In the genomic region with DNA sequence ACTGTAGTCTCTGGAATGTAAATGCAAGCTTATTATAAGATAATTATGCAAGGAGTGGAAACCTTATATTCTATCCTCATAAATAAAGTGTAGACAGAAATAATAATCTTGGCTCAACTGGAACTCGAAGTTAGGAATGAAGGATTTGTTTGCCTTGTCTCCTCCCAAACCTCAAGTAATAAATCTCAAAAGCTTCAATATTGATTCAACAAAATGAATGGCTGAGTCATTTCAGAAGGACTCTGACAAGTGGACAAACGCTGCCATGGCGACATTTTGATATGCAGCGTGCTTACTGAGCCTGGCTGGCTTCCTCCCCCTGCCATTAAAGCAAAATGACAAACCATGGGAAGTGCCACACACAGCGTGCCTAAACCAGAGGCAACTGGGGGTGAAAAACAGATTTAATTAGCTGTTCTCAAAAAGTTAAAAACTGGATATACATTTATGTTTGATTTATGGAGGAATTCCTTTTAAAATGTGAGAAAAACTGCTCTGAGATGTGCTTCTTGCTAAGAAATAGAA, we compare ENCODE assay signal across 8 cellular contexts. TPM values are rescaled to one million over a fixed set of nuclear protein-coding genes. Genes with fewer than 3 reads are reported as not detected.
DNase-seq lines count a peak whose midpoint lies in the region; ATAC-seq, FAIRE-seq and TF ChIP-seq lines count a peak whose summit lies in the region.
"Had no signal": no experiment of that assay in that cellular context is flagged by ENCODE, and none has a peak within 500 bp of the region (broad histone marks: within the 10 kb centered on the region; RNA-seq: fewer than 3 reads in every experiment).

No MANE protein-coding gene starts in this region.

- H3K9ac ChIP-seq in HCT116 (ENCODE audit: low read length) = no peak overlapping the region
- peak overlapping the region in 1 of 2 experiments; percentile 51; a peak in 2 of 4 replicates for H3K9ac ChIP-seq in K562 (ENCODE audit: insufficient read depth in 1 of 2, low read depth in 2 of 2, low read length in 2 of 2)
- H3K9ac ChIP-seq in Karpas-422 (ENCODE audit: low read length) = no peak overlapping the region

- H3K27me3 ChIP-seq in HCT116 (ENCODE audit: insufficient read depth, low read length) (no peaks in the 10 kb centered on the region), K562 (ENCODE audit: control insufficient read depth in 2 of 2, insufficient read depth in 2 of 2, low read length in 2 of 2) (no peaks in the 10 kb centered on the region), Karpas-422 (ENCODE audit: low read length) (no peaks in the 10 kb centered on the region)

- H3K36me3 ChIP-seq in HCT116 (ENCODE audit: control insufficient read depth in 1 of 2, insufficient read depth in 2 of 2, low read length in 2 of 2) (no peaks in the 10 kb centered on the region), K562 (ENCODE audit: control insufficient read depth, insufficient read depth, low read length) (no peaks in the 10 kb centered on the region), Karpas-422 (ENCODE audit: insufficient read depth, low read length) (no peaks in the 10 kb centered on the region)
- H3K36me3 ChIP-seq: neutrophil had no signal

- RAD21 ChIA-PET in HCT116 (lab: Charles Lee; ENCODE audit: low non-redundant PET in 1 of 2, low total read pairs in 2 of 2, uncharacterized antibody in 2 of 2, unreplicated experiment in 2 of 2) = no interaction called here

- H3K9me2 ChIP-seq in HCT116 (ENCODE audit: insufficient read depth) (no peaks in the 10 kb centered on the region), Karpas-422 (replicated peaks; ENCODE audit: insufficient read depth, low read length) (no peaks in the 10 kb centered on the region)

- H3K9me1 ChIP-seq in K562 (ENCODE audit: control insufficient read depth, insufficient read depth, low read length) = no peaks in the 10 kb centered on the region

- H4K20me1 ChIP-seq in HCT116 (ENCODE audit: insufficient read depth) (no peaks in the 10 kb centered on the region), K562 (replicated peaks; ENCODE audit: control insufficient read depth, insufficient read depth, low read length) (no peaks in the 10 kb centered on the region), Karpas-422 (ENCODE audit: insufficient read depth, low read depth, low read length) (no peaks in the 10 kb centered on the region)

- H3K79me2 ChIP-seq in HCT116 (ENCODE audit: insufficient read depth, low read length) (no peaks in the 10 kb centered on the region), K562 (ENCODE audit: control insufficient read depth, insufficient read depth, low read length) (no peaks in the 10 kb centered on the region), Karpas-422 (ENCODE audit: low read length) (no peaks in the 10 kb centered on the region)

- H2AFZ ChIP-seq in HCT116 (ENCODE audit: low read depth, low read length, poor library complexity, severe bottlenecking) (peak overlapping the region; percentile 95), K562 (ENCODE audit: low read depth, low read length) (peak overlapping the region; percentile 86), Karpas-422 (ENCODE audit: low read length) (no peak overlapping the region)

- no peak for TF ChIP-seq CTCF in HCT116 (IDR thresholded peaks at IDR 0.05 in 2 of 3, conservative IDR thresholded peaks at IDR 0.05 in 1 of 3; ENCODE audit: borderline replicate concordance in 1 of 3, insufficient read depth in 1 of 3, low read depth in 2 of 3, low read length in 2 of 3)
- TF ChIP-seq CTCF in K562 (IDR thresholded peaks at IDR 0.05 in 2 of 3, conservative IDR thresholded peaks at IDR 0.05 in 1 of 3; ENCODE audit: insufficient read depth in 2 of 3, low read depth in 1 of 3, low read length in 3 of 3) = no peak

- H3K4me2 ChIP-seq in HCT116 (ENCODE audit: low read length) = peak overlapping the region; percentile 61
- H3K4me2 ChIP-seq in K562 (ENCODE audit: insufficient read depth, low read length) = peak overlapping the region; percentile 49
- no peak overlapping the region for H3K4me2 ChIP-seq in Karpas-422 (ENCODE audit: low read depth, low read length, poor library complexity, severe bottlenecking)

- H3K4me3 ChIP-seq in HCT116 (replicated peaks in 1 of 2; ENCODE audit: low read depth in 1 of 2, low read length in 2 of 2) (peak overlapping the region in 1 of 2 experiments; percentile 30; a peak in 1 of 4 replicates), K562 (no peak overlapping the region), Karpas-422 (ENCODE audit: low read length) (no peak overlapping the region)

- FAIRE-seq in K562 (lab: Jason Lieb, UNC) = peak; percentile 87

- DNase-seq in HCT116 (ENCODE audit: low read depth, low spot score) (peak; percentile 42), NCI-H2029 (lab: John Stamatoyannopoulos, UW) (peak; percentile 96), K562 (ENCODE audit: extremely low read depth in 1 of 4, low spot score in 3 of 4) (peak; percentile 25 to 76 (median 48)), renal cortical epithelial cell (ENCODE audit: low read depth) (peak; percentile 58), Karpas-422 (no peak), hippocampal formation (lab: John Stamatoyannopoulos, UW) (no peak), RPMI8226 (no peak)

- intact Hi-C loops in HCT116 (cut with micrococcal nuclease) = no loop called here
- intact Hi-C loops in K562 (cut with micrococcal nuclease) = no loop called here

- POLR2A ChIA-PET in HCT116 (lab: Charles Lee) = no interaction called here
- POLR2A ChIA-PET in K562 (lab: Yijun Ruan, JAX) = interaction anchor here (0.7 to 1.4 kb wide), 3 partner anchors 8 to 138 kb away, joined by 4 to 6 read pairs (median 4); no protein-coding TSS in a partner anchor

- CTCF ChIA-PET in HCT116 (lab: Charles Lee) = no interaction called here
- CTCF ChIA-PET in K562 (lab: Yijun Ruan, JAX; ENCODE audit: low intra/inter-chr PET ratio) = interaction anchor here (0.7 kb wide), 1 partner anchor 286 kb away, joined by 4 read pairs; no protein-coding TSS in a partner anchor

- TF ChIP-seq EP300 in K562 (IDR thresholded peaks at IDR 0.05; ENCODE audit: low read length) = 0 out of 2 replicates have a peak, but pooled peaks have one; percentile 27

- H3K27ac ChIP-seq in HCT116 (ENCODE audit: low read depth, low read length) = no peak overlapping the region
- H3K27ac ChIP-seq in K562 (ENCODE audit: extremely low read depth, low read depth, low read length) = 0 out of 3 replicates have a peak overlapping the region, but pooled peaks have one; percentile 40
- H3K27ac ChIP-seq in Karpas-422 (ENCODE audit: low read length) = no peak overlapping the region
- H3K27ac ChIP-seq: neutrophil had no signal

- H3K9me3 ChIP-seq in HCT116 (ENCODE audit: control insufficient read depth in 1 of 2, insufficient read depth in 1 of 2, low read depth in 1 of 2, low read length in 2 of 2) (no peaks in the 10 kb centered on the region), K562 (replicated peaks; ENCODE audit: control insufficient read depth, insufficient read depth, low read depth, low read length) (no peaks in the 10 kb centered on the region), Karpas-422 (ENCODE audit: low read length) (no peaks in the 10 kb centered on the region)
- H3K9me3 ChIP-seq: neutrophil had no signal

- H3K4me1 ChIP-seq in HCT116 (ENCODE audit: control insufficient read depth in 1 of 2, insufficient read depth in 2 of 2, low read length in 2 of 2) (peaks cover 0 to 8% of the 10 kb centered on the region in 2 experiments; a peak in 2 of 4 replicates), K562 (replicated peaks in 1 of 2; ENCODE audit: control insufficient read depth in 2 of 2, insufficient read depth in 2 of 2, low read length in 2 of 2) (peaks cover 3 to 11% of the 10 kb centered on the region in 2 experiments; a peak in 4 of 5 replicates), Karpas-422 (ENCODE audit: low read length) (no peaks in the 10 kb centered on the region)

- TF ChIP-seq POLR2A in HCT116 (IDR thresholded peaks at IDR 0.05; ENCODE audit: borderline replicate concordance, extremely low read depth, insufficient read depth, insufficient read length) (no peak), K562 (conservative IDR thresholded peaks at IDR 0.05) (no peak)

- no TSS peak for BruUV-seq in HCT116 (replicated peaks; lab: Mats Ljungman, UMichigan)
- no TSS peak for BruUV-seq in K562 (replicated peaks; lab: Mats Ljungman, UMichigan)

- in situ Hi-C loops in K562 (cut with MboI) = no loop called here

- TF ChIP-seq RAD21 in HCT116 (IDR thresholded peaks at IDR 0.05; ENCODE audit: low read depth) = no peak
- TF ChIP-seq RAD21 in K562 (CRISPR knock-in tag; conservative IDR thresholded peaks at IDR 0.05 in 1 of 2, IDR thresholded peaks at IDR 0.05 in 1 of 2) = no peak

- ATAC-seq in HCT116 (peak; percentile 73), K562 (peak; percentile 79)

- 1% methylated on average over 5 of the region's 5 CpGs for WGBS in K562 (ENCODE audit: insufficient coverage, low coverage, missing lambda C conversion rate)

RNA-seq across cellular contexts. Expression of a gene that starts 10.5 kb away (rescaled TPM):
- total RNA-seq in HCT116 (2021; ENCODE audit: unreplicated experiment) (6.0 TPM), K562 (2014; rRNA removed) (71.6 and 75.0 TPM in 2 replicates), K562 (2014; rRNA removed; fragmentation: Illumina TruSeq; extraction: Trizol) (156 and 170 TPM in 2 replicates), K562 (2015; rRNA removed; fragmentation: Illumina TruSeq; extraction: Trizol) (101 and 111 TPM in 2 replicates), K562 (2021) (70.6 and 73.7 TPM in 2 replicates), renal cortical epithelial cell (0.35 and 0.55 TPM in 2 replicates)
- polyA plus RNA-seq in HCT116 (2012) = 1.1 and 1.7 TPM in 2 replicates
- 426 and 1,792 TPM in 2 replicates for total RNA-seq in K562 (2011; cell fraction: chromatin; rRNA removed; ENCODE audit: low replicate concordance)
- 167 and 305 TPM in 2 replicates for total RNA-seq in K562 (2011; cell fraction: nucleolus; rRNA removed)
- 499 and 612 TPM in 2 replicates for total RNA-seq in K562 (2011; cell fraction: nucleoplasm; rRNA removed)
- polyA plus RNA-seq in K562 (2011; rRNA removed) (49.6 and 58.2 TPM in 2 replicates), K562 (2014; fragmentation: Illumina TruSeq; extraction: Trizol) (45.6 and 47.5 TPM in 2 replicates), K562 (2014; fragmentation: Nextera tagmentation; extraction: Ambion mirVana) (10 to 100 TPM; 21.7 to 24.5 TPM), K562 (2014; rRNA removed) (50.7 and 51.8 TPM in 2 replicates)
- 18.0 and 26.3 TPM in 2 replicates for polyA plus RNA-seq in K562 (2011; cell fraction: cytosol; rRNA removed)
- 135 and 146 TPM in 2 replicates for polyA plus RNA-seq in K562 (2011; cell fraction: nucleus; rRNA removed)
- 34.1 and 37.7 TPM in 2 replicates for polyA plus RNA-seq in K562 (2012)
- polyA minus RNA-seq in K562 (2011; rRNA and poly(A)+ RNA removed) = 318 and 333 TPM in 2 replicates
- 24.5 and 45.3 TPM in 2 replicates for polyA minus RNA-seq in K562 (2011; cell fraction: cytosol; rRNA and poly(A)+ RNA removed)
- 512 and 599 TPM in 2 replicates for polyA minus RNA-seq in K562 (2011; cell fraction: nucleus; rRNA and poly(A)+ RNA removed)
- total RNA-seq in Karpas-422 (2014; rRNA removed; shearing (Covaris generic); ENCODE audit: low replicate concordance) = 0.04 TPM in 1 of 2 replicates, not detected in the other

RNA-seq across cellular contexts. Expression of a gene that starts 18.7 kb away (rescaled TPM):
- total RNA-seq in HCT116 (2021; ENCODE audit: unreplicated experiment) (18.0 TPM), K562 (2014; rRNA removed) (11.7 TPM in 2 replicates), K562 (2014; rRNA removed; fragmentation: Illumina TruSeq; extraction: Trizol) (23.3 and 30.3 TPM in 2 replicates), K562 (2015; rRNA removed; fragmentation: Illumina TruSeq; extraction: Trizol) (17.5 and 20.7 TPM in 2 replicates), K562 (2021) (21.1 and 21.9 TPM in 2 replicates), renal cortical epithelial cell (24.5 and 28.3 TPM in 2 replicates)
- 7.5 and 8.3 TPM in 2 replicates for polyA plus RNA-seq in HCT116 (2012)
- 8.0 and 49.3 TPM in 2 replicates for total RNA-seq in K562 (2011; cell fraction: chromatin; rRNA removed; ENCODE audit: low replicate concordance)
- 4.8 and 6.4 TPM in 2 replicates for total RNA-seq in K562 (2011; cell fraction: nucleolus; rRNA removed)
- 15.0 and 31.4 TPM in 2 replicates for total RNA-seq in K562 (2011; cell fraction: nucleoplasm; rRNA removed)
- polyA plus RNA-seq in K562 (2011; rRNA removed) (35.1 and 42.3 TPM in 2 replicates), K562 (2014; fragmentation: Illumina TruSeq; extraction: Trizol) (21.2 and 25.0 TPM in 2 replicates), K562 (2014; fragmentation: Nextera tagmentation; extraction: Ambion mirVana) (10 to 100 TPM in 1 of 2 experiments, 1 to 10 TPM in 1; 9.5 to 19.2 TPM), K562 (2014; rRNA removed) (16.5 and 17.6 TPM in 2 replicates)
- polyA plus RNA-seq in K562 (2011; cell fraction: cytosol; rRNA removed) = 4.8 and 14.0 TPM in 2 replicates
- polyA plus RNA-seq in K562 (2011; cell fraction: nucleus; rRNA removed) = 8.2 and 12.3 TPM in 2 replicates
- 15.0 and 18.3 TPM in 2 replicates for polyA plus RNA-seq in K562 (2012)
- 61.9 and 70.0 TPM in 2 replicates for polyA minus RNA-seq in K562 (2011; rRNA and poly(A)+ RNA removed)
- 16.2 and 17.2 TPM in 2 replicates for polyA minus RNA-seq in K562 (2011; cell fraction: cytosol; rRNA and poly(A)+ RNA removed)
- 10.4 and 21.7 TPM in 2 replicates for polyA minus RNA-seq in K562 (2011; cell fraction: nucleus; rRNA and poly(A)+ RNA removed)
- total RNA-seq in Karpas-422 (2014; rRNA removed; shearing (Covaris generic); ENCODE audit: low replicate concordance) = 5.2 and 18.5 TPM in 2 replicates

Comparison
In these comparisons a context has a peak if more than half of its experiments do, and no peak if none do; other contexts are left out.
1. DNase-seq: peak in HCT116 (single experiment), NCI-H2029 (single experiment), K562 (4 of 4) and renal cortical epithelial cell (single experiment); none in Karpas-422 (single experiment), hippocampal formation (0 of 2) and RPMI8226 (single experiment).
2. RNA of a gene that starts 10.5 kb away (total RNA-seq): 70.6 to 1,792 TPM in K562; 6.0 TPM in HCT116 (single experiment), 0.35 to 0.55 TPM in renal cortical epithelial cell and 0.04 TPM in Karpas-422; every median in the first group is over 10 times any median in the second.